8 cellular contexts compared by ENCODE assay signal in genomic region chr7:81499262-81500116, GRCh38.
A peak's percentile ranks its signal among the peaks of the same experiment; 100 is the strongest.
DNase-seq lines count a peak whose midpoint lies in the region; ATAC-seq, FAIRE-seq and TF ChIP-seq lines count a peak whose summit lies in the region.

No MANE protein-coding gene starts in this region.

- DNase-seq in NCI-H187 (lab: John Stamatoyannopoulos, UW) (peak; percentile 14 to 29), SW 1271 (lab: John Stamatoyannopoulos, UW) (peak; percentile 2 to 79), frontal cortex (ENCODE audit: low spot score in 2 of 2) (peak; percentile 20 to 31), pulmonary artery endothelial cell (ENCODE audit: low read depth, low spot score) (peak; percentile 71)
- no peak for DNase-seq in stimulated activated CD4-positive, alpha-beta T cell treated with anti-CD3 and anti-CD28 coated beads, Interleukin-2, amount 100 ng/mL, for 24 hours

- peak; percentile 91 for FAIRE-seq in frontal cortex (lab: Jason Lieb, UNC)

- peak; percentile 29; the same call in 1 of the 2 replicates for TF ChIP-seq CTCF in GM12874 (IDR thresholded peaks at IDR 0.05; ENCODE audit: insufficient read depth, low read depth, low read length)

- ATAC-seq in HG02763 (IDR thresholded peaks at IDR 0.05; ENCODE audit: unreplicated experiment) (peak; percentile 66), HG02970 (IDR thresholded peaks at IDR 0.05; ENCODE audit: low FRiP score, unreplicated experiment) (no peak)

Comparison
In these comparisons a context has a peak if more than half of its experiments do, and no peak if none do; other contexts are left out.
1. DNase-seq: peak in NCI-H187 (2 of 2), SW 1271 (2 of 2), frontal cortex (2 of 2) and pulmonary artery endothelial cell (single experiment); none in stimulated activated CD4-positive, alpha-beta T cell treated with anti-CD3 and anti-CD28 coated beads, Interleukin-2, amount 100 ng/mL, for 24 hours (0 of 2).